Comparison of ENCODE assay signal across 8 cellular contexts in the genomic region with DNA sequence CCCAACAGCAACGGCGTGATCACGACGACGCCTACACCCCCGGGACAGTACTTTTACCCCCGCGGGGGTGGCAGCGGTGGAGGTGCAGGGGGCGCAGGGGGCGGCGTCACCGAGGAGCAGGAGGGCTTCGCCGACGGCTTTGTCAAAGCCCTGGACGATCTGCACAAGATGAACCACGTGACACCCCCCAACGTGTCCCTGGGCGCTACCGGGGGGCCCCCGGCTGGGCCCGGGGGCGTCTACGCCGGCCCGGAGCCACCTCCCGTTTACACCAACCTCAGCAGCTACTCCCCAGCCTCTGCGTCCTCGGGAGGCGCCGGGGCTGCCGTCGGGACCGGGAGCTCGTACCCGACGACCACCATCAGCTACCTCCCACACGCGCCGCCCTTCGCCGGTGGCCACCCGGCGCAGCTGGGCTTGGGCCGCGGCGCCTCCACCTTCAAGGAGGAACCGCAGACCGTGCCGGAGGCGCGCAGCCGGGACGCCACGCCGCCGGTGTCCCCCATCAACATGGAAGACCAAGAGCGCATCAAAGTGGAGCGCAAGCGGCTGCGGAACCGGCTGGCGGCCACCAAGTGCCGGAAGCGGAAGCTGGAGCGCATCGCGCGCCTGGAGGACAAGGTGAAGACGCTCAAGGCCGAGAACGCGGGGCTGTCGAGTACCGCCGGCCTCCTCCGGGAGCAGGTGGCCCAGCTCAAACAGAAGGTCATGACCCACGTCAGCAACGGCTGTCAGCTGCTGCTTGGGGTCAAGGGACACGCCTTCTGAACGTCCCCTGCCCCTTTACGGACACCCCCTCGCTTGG. TPM values are rescaled to one million over a fixed set of nuclear protein-coding genes. Genes with fewer than 3 reads are reported as not detected.
DNase-seq lines count a peak whose midpoint lies in the region; ATAC-seq and TF ChIP-seq lines count a peak whose summit lies in the region.

No MANE protein-coding gene starts in this region.

- H3K56ac ChIP-seq in IMR-90 (ENCODE audit: extremely low read depth, insufficient read depth, low read length): peak overlapping the region; percentile 55

- no peak overlapping the region for H2BK20ac ChIP-seq in IMR-90 (ENCODE audit: low read depth, low read length)

- WGBS in IMR-90 (ENCODE audit: extremely low coverage in 2 of 2, insufficient read length in 1 of 2), 2 experiments: 0% methylated on average over 55 of the region's 84 CpGs; no CpG with 5 or more reads in 1 of the 2 experiments
- no CpG with 5 or more reads among the region's 84 CpGs for WGBS in trophoblast cell (ENCODE audit: extremely low coverage, insufficient coverage, insufficient read length)

- H2AK5ac ChIP-seq in IMR-90 (ENCODE audit: low read depth, low read length) (peak overlapping the region; percentile 72), trophoblast cell (ENCODE audit: low read length) (peak overlapping the region; percentile 50)

- H3K4ac ChIP-seq in IMR-90 (ENCODE audit: low read depth, low read length) (peak overlapping the region; percentile 83), trophoblast cell (ENCODE audit: low read depth, low read length) (peak overlapping the region; percentile 89)

- peaks cover 44% of the 10 kb centered on the region for H3K4me1 ChIP-seq in CD8-positive, alpha-beta memory T cell (ENCODE audit: insufficient read depth, low read length)
- H3K4me1 ChIP-seq in IMR-90 (ENCODE audit: control insufficient read depth, insufficient read depth, low read length): peaks cover 19% of the 10 kb centered on the region
- H3K4me1 ChIP-seq in trophoblast cell (ENCODE audit: control insufficient read depth in 1 of 2, insufficient read depth in 2 of 2, low read length in 2 of 2): peaks cover 25 to 26% of the 10 kb centered on the region in 2 experiments

- no peak for ATAC-seq in IMR-90 (ENCODE audit: low read depth)

- peak overlapping the region; percentile 80 for H3K9ac ChIP-seq in IMR-90 (ENCODE audit: low read depth, low read length)
- peak overlapping the region; percentile 88 for H3K9ac ChIP-seq in trophoblast cell (ENCODE audit: low read length)

- no TSS peak for BruUV-seq in IMR-90 (replicated peaks; lab: Mats Ljungman, UMichigan)

- CTCF ChIA-PET in CD8-positive, alpha-beta memory T cell (lab: Charles Lee): interaction anchor here (0.8 to 13.7 kb wide), 7 partner anchors 14 to 185 kb away, joined by 3 to 483 read pairs (median 3); a partner anchor contains a TSS
- CTCF ChIA-PET in IMR-90 (lab: Yijun Ruan, JAX): interaction anchor here (1.1 to 3.0 kb wide), 5 partner anchors 15 to 35 kb away, joined by 3 to 14 read pairs (median 8); no protein-coding TSS in a partner anchor

- H3K14ac ChIP-seq in IMR-90 (replicated peaks; ENCODE audit: low read depth, low read length): peak overlapping the region; percentile 95
- H3K14ac ChIP-seq in trophoblast cell (ENCODE audit: low read length): peak overlapping the region; percentile 82

- H3K9me3 Mint-ChIP-seq in CD8-positive, alpha-beta memory T cell: peaks cover 0 to 4% (median 2%) of the 10 kb centered on the region in 5 donors
- H3K9me3 Mint-ChIP-seq in activated naive CD4-positive, alpha-beta T cell treated with anti-CD3 and anti-CD28 coated beads, Interleukin-2, amount 50 U/mL, for 24 hours: no peaks in the 10 kb centered on the region

- H3K27me3 ChIP-seq in CD8-positive, alpha-beta memory T cell (ENCODE audit: insufficient read depth, low read length, poor library complexity, severe bottlenecking): no peaks in the 10 kb centered on the region
- H3K27me3 ChIP-seq in IMR-90 (ENCODE audit: control insufficient read depth, insufficient read depth, low read length): no peaks in the 10 kb centered on the region
- H3K27me3 ChIP-seq in trophoblast cell (ENCODE audit: insufficient read depth, low read length): no peaks in the 10 kb centered on the region

- peak overlapping the region; percentile 90 to 100 (median 96) for H3K4me3 Mint-ChIP-seq in CD8-positive, alpha-beta memory T cell
- peak overlapping the region; percentile 95 for H3K4me3 Mint-ChIP-seq in activated naive CD4-positive, alpha-beta T cell treated with anti-CD3 and anti-CD28 coated beads, Interleukin-2, amount 50 U/mL, for 24 hours

- H4K12ac ChIP-seq in trophoblast cell (ENCODE audit: low read depth, low read length): peak overlapping the region; percentile 49

- intact Hi-C loops in IMR-90 (cut with micrococcal nuclease) (no loop called here), cardiac septum (cut with DNase I) (loop anchor here (5.0 to 10.0 kb wide), 2 partner anchors 360 to 1053 kb away; a partner anchor contains a TSS)

- DNase-seq in CD8-positive, alpha-beta memory T cell: peak; percentile 63 to 85 (median 69)
- DNase-seq in IMR-90: peak; percentile 55
- DNase-seq in SHP77 treated with DMSO at 0.1 percent for 48 hours (lab: John Stamatoyannopoulos, UW): peak; percentile 35
- DNase-seq in cardiac septum (ENCODE audit: low spot score): peak; percentile 87
- peak; percentile 60 to 73 for DNase-seq in trophoblast cell
- DNase-seq in iPS-NIHi11 (ENCODE audit: low spot score): no peak
- no peak for DNase-seq in OCI-M2 (lab: John Stamatoyannopoulos, UW; ENCODE audit: unreplicated experiment)

- H2AFZ ChIP-seq in IMR-90 (replicated peaks; ENCODE audit: low read length, poor library complexity) (peak overlapping the region; percentile 81), trophoblast cell (ENCODE audit: insufficient read depth, low read length, poor library complexity) (peak overlapping the region; percentile 15)

- H3K18ac ChIP-seq in IMR-90 (ENCODE audit: low read depth, low read length): peak overlapping the region; percentile 64; the same call in 1 of the 2 replicates
- H3K18ac ChIP-seq in trophoblast cell (ENCODE audit: low read length): peak overlapping the region; percentile 62

- no peaks in the 10 kb centered on the region; the same call in none of the 2 replicates for H3K9me1 ChIP-seq in IMR-90 (ENCODE audit: insufficient read depth, low read length)

- H4K20me1 ChIP-seq in IMR-90 (ENCODE audit: insufficient read depth, low read length): peaks cover 20% of the 10 kb centered on the region

- H3K9me3 ChIP-seq in CD8-positive, alpha-beta memory T cell (ENCODE audit: low read length): no peaks in the 10 kb centered on the region
- H3K9me3 ChIP-seq in IMR-90 (ENCODE audit: control insufficient read depth, insufficient read depth, low read length): no peaks in the 10 kb centered on the region
- H3K9me3 ChIP-seq in trophoblast cell (ENCODE audit: insufficient read depth, low read depth, low read length): peaks cover 2% of the 10 kb centered on the region

- no peak; the same call in 1 of the 2 replicates for TF ChIP-seq RAD21 in IMR-90 (IDR thresholded peaks at IDR 0.05; ENCODE audit: low read length)

- in situ Hi-C loops in IMR-90 (cut with MboI; ENCODE audit: low sequenced_read_pairs): loop anchor here (25.0 kb wide), 1 partner anchor 1045 kb away; no protein-coding TSS in a partner anchor

- H2BK15ac ChIP-seq in IMR-90 (ENCODE audit: low read depth, low read length): no peak overlapping the region

- no peak for TF ChIP-seq POLR2A in IMR-90 (IDR thresholded peaks at IDR 0.05; ENCODE audit: low read depth, low read length)

- peak overlapping the region; percentile 99 for H3K27ac ChIP-seq in CD8-positive, alpha-beta memory T cell (ENCODE audit: low read depth, low read length)
- H3K27ac ChIP-seq in IMR-90 (ENCODE audit: insufficient read depth, low read length) (peak overlapping the region; percentile 85), trophoblast cell (ENCODE audit: low read depth, low read length) (peak overlapping the region; percentile 87)

- no peak for TF ChIP-seq CTCF in IMR-90 (conservative IDR thresholded peaks at IDR 0.05; ENCODE audit: low read depth, low read length)

- peak overlapping the region; percentile 10 to 88; a peak in 2 of 4 replicates for H4K8ac ChIP-seq in IMR-90 (ENCODE audit: low read depth in 2 of 2, low read length in 2 of 2)
- peak overlapping the region; percentile 77 for H4K8ac ChIP-seq in trophoblast cell (ENCODE audit: low read depth, low read length)

- H3K27me3 Mint-ChIP-seq in CD8-positive, alpha-beta memory T cell: peaks cover 0 to 31% of the 10 kb centered on the region in 2 donors
- no peaks in the 10 kb centered on the region for H3K27me3 Mint-ChIP-seq in activated naive CD4-positive, alpha-beta T cell treated with anti-CD3 and anti-CD28 coated beads, Interleukin-2, amount 50 U/mL, for 24 hours

- POLR2A ChIA-PET in CD8-positive, alpha-beta memory T cell (lab: Charles Lee): interaction anchor here (0.5 to 7.5 kb wide), 24 partner anchors 9 to 1827 kb away, joined by 3 to 167 read pairs (median 5); a partner anchor contains a TSS
- POLR2A ChIA-PET in IMR-90 (lab: Charles Lee; ENCODE audit: unreplicated experiment): interaction anchor here (0.6 to 2.4 kb wide), 7 partner anchors 9 to 358 kb away, joined by 3 to 11 read pairs (median 5); a partner anchor contains a TSS

- H3K79me2 ChIP-seq in trophoblast cell (ENCODE audit: control insufficient read depth, insufficient read depth, low read length, poor library complexity): peaks cover 26% of the 10 kb centered on the region

- H2BK120ac ChIP-seq in IMR-90 (ENCODE audit: low read depth, low read length) (peak overlapping the region; percentile 17; the same call in 1 of the 2 replicates), trophoblast cell (ENCODE audit: insufficient read depth, low read length, poor library complexity) (peak overlapping the region; percentile 64)

- H3K27ac Mint-ChIP-seq in CD8-positive, alpha-beta memory T cell: peak overlapping the region; percentile 91 to 100 (median 99)
- H3K27ac Mint-ChIP-seq in activated naive CD4-positive, alpha-beta T cell treated with anti-CD3 and anti-CD28 coated beads, Interleukin-2, amount 50 U/mL, for 24 hours: peak overlapping the region; percentile 87

- peak overlapping the region; percentile 69 for H3K23ac ChIP-seq in IMR-90 (ENCODE audit: low read depth, low read length)
- H3K23ac ChIP-seq in trophoblast cell (ENCODE audit: low read length): no peak overlapping the region

- H3K4me3 ChIP-seq in CD8-positive, alpha-beta memory T cell (ENCODE audit: low read length): peak overlapping the region; percentile 96
- H3K4me3 ChIP-seq in IMR-90 (ENCODE audit: insufficient read depth, low read depth, low read length) (peak overlapping the region; percentile 97), trophoblast cell (ENCODE audit: low read depth, low read length) (peak overlapping the region; percentile 97)

- peaks cover 4% of the 10 kb centered on the region for H3K36me3 ChIP-seq in CD8-positive, alpha-beta memory T cell (ENCODE audit: insufficient read depth, low read length)
- no peaks in the 10 kb centered on the region for H3K36me3 ChIP-seq in IMR-90 (ENCODE audit: control insufficient read depth, insufficient read depth, low read length)
- H3K36me3 ChIP-seq in trophoblast cell (ENCODE audit: control insufficient read depth in 1 of 2, insufficient read depth in 2 of 2, low read length in 2 of 2): peaks cover 0 to 6% of the 10 kb centered on the region in 2 experiments

- H2AK9ac ChIP-seq in IMR-90 (replicated peaks; ENCODE audit: low read depth, low read length, poor library complexity): peak overlapping the region; percentile 97

- peak overlapping the region; percentile 92 for H2BK5ac ChIP-seq in IMR-90 (ENCODE audit: low read depth, low read length, poor library complexity, severe bottlenecking)
- H2BK5ac ChIP-seq in trophoblast cell (ENCODE audit: low read depth, low read length, poor library complexity): peak overlapping the region; percentile 83

- dilution Hi-C loops in IMR-90 (cut with HindIII; ENCODE audit: low sequenced_read_pairs, unreplicated experiment): no loop called here

- H4K91ac ChIP-seq in IMR-90 (ENCODE audit: insufficient read depth, low read depth, low read length) (peak overlapping the region; percentile 64; the same call in 1 of the 2 replicates), trophoblast cell (ENCODE audit: low read depth, low read length) (peak overlapping the region; percentile 49)

- H3K4me2 ChIP-seq in IMR-90 (ENCODE audit: low read depth, low read length): peak overlapping the region; percentile 88
- H3K4me2 ChIP-seq in trophoblast cell (ENCODE audit: low read length): peak overlapping the region; percentile 96

- H3K4me1 Mint-ChIP-seq in CD8-positive, alpha-beta memory T cell: peaks cover 36 to 51% (median 41%) of the 10 kb centered on the region in 3 donors
- peaks cover 38% of the 10 kb centered on the region for H3K4me1 Mint-ChIP-seq in activated naive CD4-positive, alpha-beta T cell treated with anti-CD3 and anti-CD28 coated beads, Interleukin-2, amount 50 U/mL, for 24 hours

- peak overlapping the region; percentile 62; the same call in 1 of the 2 replicates for H4K5ac ChIP-seq in IMR-90 (ENCODE audit: low read depth, low read length)

- H2BK12ac ChIP-seq in trophoblast cell (ENCODE audit: low read length): peak overlapping the region; percentile 9

- H3K36me3 Mint-ChIP-seq in CD8-positive, alpha-beta memory T cell: peaks cover 0 to 25% (median 3%) of the 10 kb centered on the region in 3 donors
- H3K36me3 Mint-ChIP-seq in activated naive CD4-positive, alpha-beta T cell treated with anti-CD3 and anti-CD28 coated beads, Interleukin-2, amount 50 U/mL, for 24 hours: peaks cover 2% of the 10 kb centered on the region

- peaks cover 0 to 39% of the 10 kb centered on the region in 2 experiments; a peak in 2 of 4 replicates for H3K79me1 ChIP-seq in IMR-90 (ENCODE audit: low read depth in 1 of 2, low read length in 2 of 2)
- H3K79me1 ChIP-seq in trophoblast cell (ENCODE audit: low read length): peaks cover 53% of the 10 kb centered on the region

RNA-seq across cellular contexts. Expression of a gene that starts 1.0 kb away (rescaled TPM):
- 100 to 1,000 TPM; 249 to 259 TPM for total RNA-seq in CD8-positive, alpha-beta memory T cell
- polyA plus RNA-seq in CD8-positive, alpha-beta memory T cell: 1,529 TPM
- total RNA-seq in IMR-90 (2012; rRNA removed) (20.8 and 32.8 TPM in 2 replicates), cardiac septum (97.7 TPM)
- 109 and 141 TPM in 2 replicates for polyA plus RNA-seq in IMR-90 (2012; rRNA removed)
- 306 and 706 TPM in 2 replicates for polyA plus RNA-seq in IMR-90 (2012; cell fraction: cytosol; rRNA removed)
- polyA plus RNA-seq in IMR-90 (2012; cell fraction: nucleus; rRNA removed; ENCODE audit: low replicate concordance): 702 and 1,034 TPM in 2 replicates
- 81.3 and 87.5 TPM in 2 replicates for polyA plus RNA-seq in trophoblast cell (2013)

RNA-seq across cellular contexts. Expression of a gene that starts 9.3 kb away (rescaled TPM):
- total RNA-seq in CD8-positive, alpha-beta memory T cell: 100 to 1,000 TPM; 183 to 184 TPM
- 257 TPM for polyA plus RNA-seq in CD8-positive, alpha-beta memory T cell
- total RNA-seq in IMR-90 (2012; rRNA removed) (351 and 371 TPM in 2 replicates), cardiac septum (595 TPM)
- 378 and 383 TPM in 2 replicates for polyA plus RNA-seq in IMR-90 (2012; rRNA removed)
- polyA plus RNA-seq in IMR-90 (2012; cell fraction: cytosol; rRNA removed): 593 and 596 TPM in 2 replicates
- 149 and 228 TPM in 2 replicates for polyA plus RNA-seq in IMR-90 (2012; cell fraction: nucleus; rRNA removed; ENCODE audit: low replicate concordance)
- 187 and 189 TPM in 2 replicates for polyA plus RNA-seq in trophoblast cell (2013)

RNA-seq across cellular contexts. Expression of a gene that starts 9.6 kb away (rescaled TPM):
- total RNA-seq in CD8-positive, alpha-beta memory T cell: 10 to 100 TPM; 24.6 to 31.0 TPM
- polyA plus RNA-seq in CD8-positive, alpha-beta memory T cell: not detected
- not detected in 2 replicates for total RNA-seq in IMR-90 (2012; rRNA removed)
- polyA plus RNA-seq in IMR-90 (2012; rRNA removed): 0.68 and 0.90 TPM in 2 replicates
- polyA plus RNA-seq in IMR-90 (2012; cell fraction: cytosol; rRNA removed): not detected in 2 replicates
- polyA plus RNA-seq in IMR-90 (2012; cell fraction: nucleus; rRNA removed; ENCODE audit: low replicate concordance): 0.73 TPM in 1 of 2 replicates, not detected in the other
- total RNA-seq in cardiac septum: 0.94 TPM
- 19.0 and 19.9 TPM in 2 replicates for polyA plus RNA-seq in trophoblast cell (2013)

RNA-seq across cellular contexts. Expression of a gene that starts 14.1 kb away (rescaled TPM):
- total RNA-seq in CD8-positive, alpha-beta memory T cell: 10 to 100 TPM; 51.5 to 62.4 TPM
- polyA plus RNA-seq in CD8-positive, alpha-beta memory T cell: 24.1 TPM
- total RNA-seq in IMR-90 (2012; rRNA removed) (44.6 and 45.5 TPM in 2 replicates), cardiac septum (4.4 TPM)
- 34.9 and 39.4 TPM in 2 replicates for polyA plus RNA-seq in IMR-90 (2012; rRNA removed)
- polyA plus RNA-seq in IMR-90 (2012; cell fraction: cytosol; rRNA removed): 25.7 and 52.6 TPM in 2 replicates
- polyA plus RNA-seq in IMR-90 (2012; cell fraction: nucleus; rRNA removed; ENCODE audit: low replicate concordance): 20.0 and 25.4 TPM in 2 replicates
- polyA plus RNA-seq in trophoblast cell (2013): 16.0 and 17.3 TPM in 2 replicates

RNA-seq across cellular contexts. Expression of a gene that starts 16.9 kb away (rescaled TPM):
- 10 to 100 TPM in 1 of 2 experiments, 1 to 10 TPM in 1; 9.8 to 11.4 TPM for total RNA-seq in CD8-positive, alpha-beta memory T cell
- 2.9 TPM for polyA plus RNA-seq in CD8-positive, alpha-beta memory T cell
- 7.5 and 8.1 TPM in 2 replicates for total RNA-seq in IMR-90 (2012; rRNA removed)
- polyA plus RNA-seq in IMR-90 (2012; rRNA removed): 11.0 and 21.6 TPM in 2 replicates
- polyA plus RNA-seq in IMR-90 (2012; cell fraction: cytosol; rRNA removed): 8.9 and 9.7 TPM in 2 replicates
- 97.7 and 107 TPM in 2 replicates for polyA plus RNA-seq in IMR-90 (2012; cell fraction: nucleus; rRNA removed; ENCODE audit: low replicate concordance)
- total RNA-seq in cardiac septum: 101 TPM
- polyA plus RNA-seq in trophoblast cell (2013): 28.7 and 30.7 TPM in 2 replicates

Comparison
In these comparisons a context has a peak if more than half of its experiments do, and no peak if none do; other contexts are left out.
1. DNase-seq: peak in CD8-positive, alpha-beta memory T cell (5 of 5), IMR-90 (single experiment), SHP77 treated with DMSO at 0.1 percent for 48 hours (single experiment), cardiac septum (single experiment) and trophoblast cell (2 of 2); none in iPS-NIHi11 (single experiment) and OCI-M2 (single experiment).
2. RNA of a gene that starts 9.6 kb away (total RNA-seq): 24.6 to 31.0 TPM in CD8-positive, alpha-beta memory T cell; 0.94 TPM in cardiac septum (single experiment) and not detected in IMR-90; every median in the first group is over 10 times any median in the second.
3. Peak in every context shown above with its lines, with median percentiles within 50 percentile points of each other: H3K27ac ChIP-seq and H3K4me3 ChIP-seq.